ENCODE assay signal across 9 cellular contexts in genomic region chr2:226797289-226797988, GRCh38. TPM values are rescaled to one million over a fixed set of nuclear protein-coding genes. Genes with fewer than 3 reads are reported as not detected.
DNase-seq lines count a peak whose midpoint lies in the region; ATAC-seq, FAIRE-seq and TF ChIP-seq lines count a peak whose summit lies in the region.
"Had no signal": no experiment of that assay in that cellular context is flagged by ENCODE, and none has a peak within 500 bp of the region (broad histone marks: within the 10 kb centered on the region; RNA-seq: fewer than 3 reads in every experiment).

No MANE protein-coding gene starts in this region.

- peaks cover 57% of the 10 kb centered on the region for H3K79me2 ChIP-seq in HepG2 (ENCODE audit: insufficient read depth, low read length)

- H3K27me3 ChIP-seq in HepG2 (ENCODE audit: control insufficient read depth in 1 of 2, insufficient read depth in 2 of 2, low read length in 2 of 2) (no peaks in the 10 kb centered on the region), thyroid gland (no peaks in the 10 kb centered on the region)

- H3K4me1 Mint-ChIP-seq in T-helper 2 cell treated with Interferon-gamma antibody and Interleukin-4, amounts not matched to agents 5 μg/mL and 100 μg/mL, for 36 hours (ENCODE audit: low read depth), result peaks cover 28% of the 10 kb centered on the region

- peaks cover 86% of the 10 kb centered on the region for H3K4me1 ChIP-seq in HepG2 (ENCODE audit: insufficient read depth, low read length)
- H3K4me1 ChIP-seq in thyroid gland, result peaks cover 21 to 22% of the 10 kb centered on the region in 2 donors

- no peak overlapping the region for H3K27ac ChIP-seq in HepG2 (ENCODE audit: extremely low read length, insufficient read depth, low read length)
- peak overlapping the region; percentile 84 to 98 (median 94) for H3K27ac ChIP-seq in thyroid gland

- TF ChIP-seq POLR2A in HepG2 (IDR thresholded peaks at IDR 0.05; ENCODE audit: insufficient read depth in 1 of 2, low read depth in 2 of 2, low read length in 2 of 2) (no peak), thyroid gland (IDR thresholded peaks at IDR 0.05) (peak in 1 of 2 donors; percentile 39)

- H3K4me3 Mint-ChIP-seq in T-helper 2 cell treated with Interferon-gamma antibody and Interleukin-4, amounts not matched to agents 5 μg/mL and 100 μg/mL, for 36 hours, result peak overlapping the region; percentile 38

- no peak for DNase-seq in T-helper 2 cell treated with Interferon-gamma antibody and Interleukin-4, amounts not matched to agents 5 μg/mL and 100 μg/mL, for 36 hours (ENCODE audit: low spot score)
- DNase-seq in T-helper 2 cell (no peak), astrocyte of the spinal cord (ENCODE audit: low read depth, low spot score) (peak; percentile 32), HepG2 (ENCODE audit: low spot score) (no peak), thyroid gland (peak; percentile 69 to 73), dermis blood vessel endothelial cell (no peak), omental fat pad (ENCODE audit: low spot score) (no peak)
- no peak for DNase-seq in NK-92 treated with Interleukin-12 subunit alpha and Interleukin-12 subunit beta, amount 100 ng/mL, for 24 hours (lab: John Stamatoyannopoulos, UW)

- H3K4me2 ChIP-seq in HepG2 (ENCODE audit: low read depth, low read length), result 0 out of 2 replicates have a peak overlapping the region, but pooled peaks have one; percentile 77

- TF ChIP-seq RAD21 in HepG2 (CRISPR knock-in tag; IDR thresholded peaks at IDR 0.05), result no peak

- FAIRE-seq in HepG2 (lab: Jason Lieb, UNC), result no peak
- FAIRE-seq: urothelium cell line had no signal

- WGBS in HepG2 (ENCODE audit: low lambda C conversion rate), result 97% methylated on average over 38 of the region's 50 CpGs
- WGBS in thyroid gland, 2 donors, result 67 to 77% methylated on average over 33 of the region's 50 CpGs

- TF ChIP-seq CTCF in astrocyte of the spinal cord (IDR thresholded peaks at IDR 0.05; ENCODE audit: low read depth, low read length), result no peak
- no peak for TF ChIP-seq CTCF in HepG2 (CRISPR knock-in tag; IDR thresholded peaks at IDR 0.05)
- TF ChIP-seq CTCF in thyroid gland (IDR thresholded peaks at IDR 0.05), result no peak
- no peak for TF ChIP-seq CTCF in omental fat pad (IDR thresholded peaks at IDR 0.05)

- intact Hi-C loops in HepG2 (cut with micrococcal nuclease; ENCODE audit: unreplicated experiment) (no loop called here), thyroid gland (cut with DNase I) (loop anchor here (5.0 to 10.0 kb wide), 2 partner anchors 153 to 580 kb away; no protein-coding TSS in a partner anchor)

- POLR2A ChIA-PET in HepG2 (lab: Yijun Ruan, JAX), result interaction anchor here (1.5 kb wide), 1 partner anchor 319 kb away, joined by 3 read pairs; no protein-coding TSS in a partner anchor

- TF ChIP-seq EP300 in HepG2 (IDR thresholded peaks at IDR 0.05; ENCODE audit: low read depth in 2 of 2, low read length in 2 of 2), result no peak
- no peak for TF ChIP-seq EP300 in HepG2 (CRISPR knock-in tag; IDR thresholded peaks at IDR 0.05; ENCODE audit: borderline replicate concordance)

- H3K36me3 ChIP-seq in HepG2 (replicated peaks in 1 of 2; ENCODE audit: control insufficient read depth in 1 of 2, insufficient read depth in 2 of 2, low read length in 2 of 2) (no peaks in the 10 kb centered on the region; a peak in 1 of 5 replicates), thyroid gland (peaks cover 6 to 10% of the 10 kb centered on the region in 2 donors)

- no peak overlapping the region for H3K9ac ChIP-seq in HepG2 (ENCODE audit: insufficient read depth, low read depth, low read length)

- no peaks in the 10 kb centered on the region for H3K27me3 Mint-ChIP-seq in T-helper 2 cell treated with Interferon-gamma antibody and Interleukin-4, amounts not matched to agents 5 μg/mL and 100 μg/mL, for 36 hours (ENCODE audit: low read depth)

- ATAC-seq in HepG2 (no peak), omental fat pad (ENCODE audit: low FRiP score) (no peak)

- in situ Hi-C loops in astrocyte of the spinal cord (cut with HindIII; ENCODE audit: low sequenced_read_pairs), result loop anchor here (25.0 kb wide), 1 partner anchor 1135 kb away; no protein-coding TSS in a partner anchor
- in situ Hi-C loops in HepG2 (cut with HindIII; ENCODE audit: extremely low pct_ligation_motif_present, low pct_unique_long_range_greater_than_20kb), result loop anchor here (10.0 kb wide), 3 partner anchors 63 to 583 kb away; no protein-coding TSS in a partner anchor

- H3K9me3 ChIP-seq in HepG2 (ENCODE audit: low read length) (no peaks in the 10 kb centered on the region), thyroid gland (no peaks in the 10 kb centered on the region)

- no peaks in the 10 kb centered on the region for H3K36me3 Mint-ChIP-seq in T-helper 2 cell treated with Interferon-gamma antibody and Interleukin-4, amounts not matched to agents 5 μg/mL and 100 μg/mL, for 36 hours (ENCODE audit: low read depth)

- CTCF ChIA-PET in HepG2 (lab: Yijun Ruan, JAX; ENCODE audit: low intra/inter-chr PET ratio, low total read pairs), result no interaction called here

- H3K27ac Mint-ChIP-seq in T-helper 2 cell treated with Interferon-gamma antibody and Interleukin-4, amounts not matched to agents 5 μg/mL and 100 μg/mL, for 36 hours, result no peak overlapping the region

- no peaks in the 10 kb centered on the region for H4K20me1 ChIP-seq in HepG2 (ENCODE audit: insufficient read depth, low read length)

- peak overlapping the region; percentile 79 for H3K4me3 ChIP-seq in astrocyte of the spinal cord (ENCODE audit: low read depth, low read length)
- H3K4me3 ChIP-seq in HepG2 (replicated peaks in 1 of 3; ENCODE audit: insufficient read depth in 1 of 3, low read depth in 2 of 3, low read length in 3 of 3), result no peak overlapping the region
- peak overlapping the region; percentile 72 to 76 (median 76) for H3K4me3 ChIP-seq in thyroid gland (replicated peaks in 1 of 3)

- no peaks in the 10 kb centered on the region for H3K9me3 Mint-ChIP-seq in T-helper 2 cell treated with Interferon-gamma antibody and Interleukin-4, amounts not matched to agents 5 μg/mL and 100 μg/mL, for 36 hours

- BruUV-seq in HepG2 (replicated peaks; lab: Mats Ljungman, UMichigan), result no TSS peak

- no peak overlapping the region for H2AFZ ChIP-seq in HepG2 (ENCODE audit: low read length)

TF ChIP-seq in HepG2, 621 proteins besides CTCF, POLR2A, EP300 and RAD21 (continues in another document):
- no peak for TF ChIP-seq MIER3 (CRISPR knock-in tag; IDR thresholded peaks at IDR 0.05; ENCODE audit: borderline replicate concordance)
- no peak for TF ChIP-seq PAWR (CRISPR knock-in tag; IDR thresholded peaks at IDR 0.05; ENCODE audit: borderline replicate concordance)

RNA-seq across cellular contexts. Expression of gene IRS1, which starts 2.2 kb away (rescaled TPM):
- total RNA-seq in HepG2 (2016; rRNA removed; fragmentation: Illumina TruSeq; extraction: Trizol) (7.9 and 8.7 TPM in 2 replicates), thyroid gland (100 to 1,000 TPM in 2 of 4 donors, 10 to 100 TPM in 2; 61.9 to 166 (median 98.7) TPM), dermis blood vessel endothelial cell (0.17 and 0.23 TPM in 2 replicates), omental fat pad (10 to 100 TPM; 14.3 to 16.2 (median 15.5) TPM)
- 0.51 and 0.53 TPM in 2 replicates for total RNA-seq in HepG2 (2016; cell fraction: cytosol; rRNA removed; fragmentation: Illumina TruSeq; extraction: Trizol; ENCODE audit: low read depth)
- 7.1 and 8.1 TPM in 2 replicates for total RNA-seq in HepG2 (2016; cell fraction: insoluble cytoplasmic fraction; rRNA removed; fragmentation: Illumina TruSeq; extraction: Trizol)
- 2.7 and 3.0 TPM in 2 replicates for total RNA-seq in HepG2 (2016; cell fraction: membrane; rRNA removed; fragmentation: Illumina TruSeq; extraction: Trizol)
- total RNA-seq in HepG2 (2016; cell fraction: nucleus; rRNA removed; fragmentation: Illumina TruSeq; extraction: Trizol), result 10.7 and 14.1 TPM in 2 replicates
- 9.0 and 12.8 TPM in 2 replicates for polyA plus RNA-seq in HepG2 (2011; rRNA removed)
- 7.1 and 7.9 TPM in 2 replicates for polyA plus RNA-seq in HepG2 (2011; cell fraction: cytosol; rRNA removed)
- 15.3 and 15.6 TPM in 2 replicates for polyA plus RNA-seq in HepG2 (2011; cell fraction: nucleus; rRNA removed)
- 14.3 and 15.3 TPM in 2 replicates for polyA plus RNA-seq in HepG2 (2012)
- 0.25 and 0.50 TPM in 2 replicates for polyA plus RNA-seq in HepG2 (2016; cell fraction: cytosol; fragmentation: Illumina TruSeq; extraction: Trizol; ENCODE audit: low read depth)
- polyA plus RNA-seq in HepG2 (2016; cell fraction: insoluble cytoplasmic fraction; fragmentation: Illumina TruSeq; extraction: Trizol; ENCODE audit: low read depth), result 6.8 and 8.7 TPM in 2 replicates
- polyA plus RNA-seq in HepG2 (2016; cell fraction: membrane; fragmentation: Illumina TruSeq; extraction: Trizol; ENCODE audit: low read depth), result 1.1 and 1.4 TPM in 2 replicates
- polyA plus RNA-seq in HepG2 (2016; cell fraction: nucleus; fragmentation: Illumina TruSeq; extraction: Trizol; ENCODE audit: insufficient read depth, low read depth), result 11.6 and 13.6 TPM in 2 replicates
- polyA minus RNA-seq in HepG2 (2011; rRNA and poly(A)+ RNA removed; ENCODE audit: low replicate concordance), result 0.68 and 28.1 TPM in 2 replicates
- 11.2 and 13.5 TPM in 2 replicates for polyA minus RNA-seq in HepG2 (2011; cell fraction: cytosol; rRNA and poly(A)+ RNA removed)
- 26.8 and 36.8 TPM in 2 replicates for polyA minus RNA-seq in HepG2 (2011; cell fraction: nucleus; rRNA and poly(A)+ RNA removed)

RNA-seq across cellular contexts. Expression of gene RHBDD1, which starts 38.4 kb away (rescaled TPM):
- total RNA-seq in HepG2 (2016; rRNA removed; fragmentation: Illumina TruSeq; extraction: Trizol), result 8.2 and 8.8 TPM in 2 replicates
- 25.4 and 28.6 TPM in 2 replicates for total RNA-seq in HepG2 (2016; cell fraction: cytosol; rRNA removed; fragmentation: Illumina TruSeq; extraction: Trizol; ENCODE audit: low read depth)
- 8.3 and 8.9 TPM in 2 replicates for total RNA-seq in HepG2 (2016; cell fraction: insoluble cytoplasmic fraction; rRNA removed; fragmentation: Illumina TruSeq; extraction: Trizol)
- 14.2 and 17.1 TPM in 2 replicates for total RNA-seq in HepG2 (2016; cell fraction: membrane; rRNA removed; fragmentation: Illumina TruSeq; extraction: Trizol)
- total RNA-seq in HepG2 (2016; cell fraction: nucleus; rRNA removed; fragmentation: Illumina TruSeq; extraction: Trizol), result 18.0 and 18.2 TPM in 2 replicates
- 8.7 and 9.5 TPM in 2 replicates for polyA plus RNA-seq in HepG2 (2011; rRNA removed)
- 4.1 and 6.4 TPM in 2 replicates for polyA plus RNA-seq in HepG2 (2011; cell fraction: cytosol; rRNA removed)
- polyA plus RNA-seq in HepG2 (2011; cell fraction: nucleus; rRNA removed), result 5.5 and 7.6 TPM in 2 replicates
- polyA plus RNA-seq in HepG2 (2012), result 6.4 and 10.1 TPM in 2 replicates
- 0.42 and 1.1 TPM in 2 replicates for polyA plus RNA-seq in HepG2 (2016; cell fraction: cytosol; fragmentation: Illumina TruSeq; extraction: Trizol; ENCODE audit: low read depth)
- 4.6 and 4.8 TPM in 2 replicates for polyA plus RNA-seq in HepG2 (2016; cell fraction: insoluble cytoplasmic fraction; fragmentation: Illumina TruSeq; extraction: Trizol; ENCODE audit: low read depth)
- 2.7 and 3.3 TPM in 2 replicates for polyA plus RNA-seq in HepG2 (2016; cell fraction: membrane; fragmentation: Illumina TruSeq; extraction: Trizol; ENCODE audit: low read depth)
- 3.7 and 5.6 TPM in 2 replicates for polyA plus RNA-seq in HepG2 (2016; cell fraction: nucleus; fragmentation: Illumina TruSeq; extraction: Trizol; ENCODE audit: insufficient read depth, low read depth)
- polyA minus RNA-seq in HepG2 (2011; rRNA and poly(A)+ RNA removed; ENCODE audit: low replicate concordance), result 8.3 and 22.5 TPM in 2 replicates
- polyA minus RNA-seq in HepG2 (2011; cell fraction: cytosol; rRNA and poly(A)+ RNA removed), result 19.6 and 21.3 TPM in 2 replicates
- polyA minus RNA-seq in HepG2 (2011; cell fraction: nucleus; rRNA and poly(A)+ RNA removed), result 44.3 and 54.3 TPM in 2 replicates
- 10 to 100 TPM; 17.2 to 36.5 (median 26.2) TPM for total RNA-seq in thyroid gland
- 14.3 and 16.0 TPM in 2 replicates for total RNA-seq in dermis blood vessel endothelial cell
- total RNA-seq in omental fat pad, result 10 to 100 TPM; 12.1 to 21.6 (median 19.3) TPM

Comparison
In these comparisons a context has a peak if more than half of its experiments do, and no peak if none do; other contexts are left out.
1. DNase-seq: peak in astrocyte of the spinal cord (single experiment) and thyroid gland (2 of 2); none in T-helper 2 cell treated with Interferon-gamma antibody and Interleukin-4, amounts not matched to agents 5 μg/mL and 100 μg/mL, for 36 hours (single experiment), T-helper 2 cell (0 of 5), HepG2 (single experiment), dermis blood vessel endothelial cell (single experiment), NK-92 treated with Interleukin-12 subunit alpha and Interleukin-12 subunit beta, amount 100 ng/mL, for 24 hours (single experiment) and omental fat pad (single experiment).
2. H3K4me3 ChIP-seq: peak in astrocyte of the spinal cord (single experiment) and thyroid gland (3 of 3); none in HepG2 (0 of 3).